22 cellular contexts compared by ENCODE assay signal in genomic region chr2:62034715-62035114, GRCh38.
"Had no signal": no experiment of that assay in that cellular context is flagged by ENCODE, and none has a peak within 500 bp of the region (broad histone marks: within the 10 kb centered on the region; RNA-seq: fewer than 3 reads in every experiment).

No MANE protein-coding gene starts in this region.

- DNase-seq: effector memory CD4-positive, alpha-beta T cell; foreskin fibroblast; immature natural killer cell; kidney; left cardiac atrium; left ventricle myocardium inferior; lower lobe of right lung; mesenchymal stem cell; naive B cell; occipital lobe; retina; right lobe of liver; stimulated activated CD4-positive, alpha-beta T cell treated with anti-CD3 and anti-CD28 coated beads, Interleukin-4, amount 100 ng/mL, for 1 hour; stimulated activated CD8-positive, alpha-beta memory T cell treated with anti-CD3 and anti-CD28 coated beads, Interleukin-4, amount 100 ng/mL, for 48 hours; tibial artery; upper lobe of right lung had no signal

- FAIRE-seq: endometrium, kidney had no signal

- H3K9ac ChIP-seq: parathyroid adenoma had no signal

- H3K27me3 ChIP-seq: right lobe of liver, tibial artery, upper lobe of right lung, vagina had no signal

- H2AFZ ChIP-seq: parathyroid adenoma had no signal

- H3K27ac ChIP-seq: left ventricle myocardium inferior, lower lobe of right lung, parathyroid adenoma, prostate gland, right lobe of liver, tibial artery, upper lobe of right lung, vagina had no signal

- ATAC-seq: esophagus mucosa; left cardiac atrium; lower lobe of right lung; right lobe of liver; stimulated activated effector memory CD8-positive, alpha-beta T cell treated with anti-CD3 and anti-CD28 coated beads, Interleukin-12 subunit alpha, Interleukin-12 subunit beta, amount 100 ng/mL, for 72 hours; upper lobe of right lung had no signal

- H3K4me3 ChIP-seq: left ventricle myocardium inferior, lower lobe of right lung, prostate gland, right lobe of liver, tibial artery, upper lobe of right lung, vagina had no signal

- H3K9me3 ChIP-seq: left ventricle myocardium inferior, lower lobe of right lung, prostate gland, right lobe of liver, tibial artery, upper lobe of right lung, vagina had no signal

- H3K36me3 ChIP-seq: left ventricle myocardium inferior, lower lobe of right lung, prostate gland, right lobe of liver, tibial artery, upper lobe of right lung, vagina had no signal

- H3K4me1 ChIP-seq: lower lobe of right lung, prostate gland, right lobe of liver, tibial artery, upper lobe of right lung, vagina had no signal
